1 cellular context compared by ENCODE assay signal in genomic region chr3:62238003-62238402, GRCh38.
TF ChIP-seq lines count a peak whose summit lies in the region.

No MANE protein-coding gene starts in this region.

TF ChIP-seq in GM12878, 131 proteins besides CTCF, POLR2A, EP300 and RAD21 (continued from another document and continues in another):
- TF ChIP-seq POU2F2 (IDR thresholded peaks at IDR 0.05; ENCODE audit: borderline replicate concordance, low read depth, low read length) (no peak), PBX3 (IDR thresholded peaks at IDR 0.05; ENCODE audit: insufficient replicate concordance, low read depth, low read length) (no peak), BMI1 (IDR thresholded peaks at IDR 0.05; ENCODE audit: borderline replicate concordance) (peak; percentile 35; the same call in 1 of the 2 replicates), SMAD5 (IDR thresholded peaks at IDR 0.05; ENCODE audit: low read depth) (no peak), RELB (IDR thresholded peaks at IDR 0.05; ENCODE audit: low read depth) (peak; percentile 34; the same call in 1 of the 2 replicates), RCOR1 (conservative IDR thresholded peaks at IDR 0.05; ENCODE audit: low read depth, low read length) (no peak), ZNF622 (IDR thresholded peaks at IDR 0.05) (no peak), KLF5 (IDR thresholded peaks at IDR 0.05; ENCODE audit: partially characterized antibody) (no peak), CBFB (IDR thresholded peaks at IDR 0.05; ENCODE audit: low read depth) (no peak), ESRRA (IDR thresholded peaks at IDR 0.05; ENCODE audit: low read length) (no peak), CHD1 (IDR thresholded peaks at IDR 0.05; ENCODE audit: low read depth, low read length) (no peak), CREB1 (IDR thresholded peaks at IDR 0.05; ENCODE audit: low read depth) (no peak), PML (IDR thresholded peaks at IDR 0.05; ENCODE audit: low read length) (no peak), EED (IDR thresholded peaks at IDR 0.05; ENCODE audit: low read depth) (no peak), SMARCA5 (IDR thresholded peaks at IDR 0.05) (0 out of 2 replicates have a peak, but pooled peaks have one; percentile 5), MTA2 (IDR thresholded peaks at IDR 0.05; ENCODE audit: low read depth) (0 out of 2 replicates have a peak, but pooled peaks have one; percentile 16), ETV6 (conservative IDR thresholded peaks at IDR 0.05 in 1 of 2, IDR thresholded peaks at IDR 0.05 in 1 of 2; ENCODE audit: borderline replicate concordance in 1 of 2, low read depth in 1 of 2) (no peak; a peak in 1 of 4 replicates), ZBTB4 (CRISPR knock-in tag; IDR thresholded peaks at IDR 0.05) (no peak), SUZ12 (IDR thresholded peaks at IDR 0.05; ENCODE audit: unreplicated experiment) (no peak), HCFC1 (IDR thresholded peaks at IDR 0.05; ENCODE audit: low read length) (no peak), IRF4 (IDR thresholded peaks at IDR 0.05; ENCODE audit: low read depth, low read length) (no peak), IKZF2 (IDR thresholded peaks at IDR 0.05) (peak; percentile 56 to 58), ZBED1 (IDR thresholded peaks at IDR 0.05; ENCODE audit: borderline replicate concordance) (no peak), CBX5 (IDR thresholded peaks at IDR 0.05; ENCODE audit: low read depth) (no peak), FOXK2 (IDR thresholded peaks at IDR 0.05) (no peak), TAF1 (IDR thresholded peaks at IDR 0.05; ENCODE audit: borderline replicate concordance, low read depth, low read length) (no peak), ZZZ3 (IDR thresholded peaks at IDR 0.05; ENCODE audit: control insufficient read depth, insufficient read length, low read depth) (no peak), ZNF207 (IDR thresholded peaks at IDR 0.05; ENCODE audit: borderline replicate concordance) (no peak), ZNF274 (IDR thresholded peaks at IDR 0.05; ENCODE audit: insufficient read depth, insufficient read length) (no peak), JUNB (IDR thresholded peaks at IDR 0.05) (peak; percentile 66), MYB (IDR thresholded peaks at IDR 0.05; ENCODE audit: borderline replicate concordance, low read depth, low read length) (no peak), SREBF1 (IDR thresholded peaks at IDR 0.05; ENCODE audit: low read length) (no peak), TCF7 (IDR thresholded peaks at IDR 0.05; ENCODE audit: borderline replicate concordance) (no peak), RAD51 (IDR thresholded peaks at IDR 0.05) (no peak), EGR1 (IDR thresholded peaks at IDR 0.05; ENCODE audit: borderline replicate concordance in 1 of 2, low read depth in 2 of 2, low read length in 2 of 2) (no peak), YY1 (IDR thresholded peaks at IDR 0.05; ENCODE audit: low read depth, low read length) (no peak), ZNF217 (IDR thresholded peaks at IDR 0.05) (no peak), NRF1 (conservative IDR thresholded peaks at IDR 0.05; ENCODE audit: low read depth, low read length) (no peak), TARDBP (IDR thresholded peaks at IDR 0.05; ENCODE audit: borderline replicate concordance) (no peak)
- TF ChIP-seq, protein P1, sequence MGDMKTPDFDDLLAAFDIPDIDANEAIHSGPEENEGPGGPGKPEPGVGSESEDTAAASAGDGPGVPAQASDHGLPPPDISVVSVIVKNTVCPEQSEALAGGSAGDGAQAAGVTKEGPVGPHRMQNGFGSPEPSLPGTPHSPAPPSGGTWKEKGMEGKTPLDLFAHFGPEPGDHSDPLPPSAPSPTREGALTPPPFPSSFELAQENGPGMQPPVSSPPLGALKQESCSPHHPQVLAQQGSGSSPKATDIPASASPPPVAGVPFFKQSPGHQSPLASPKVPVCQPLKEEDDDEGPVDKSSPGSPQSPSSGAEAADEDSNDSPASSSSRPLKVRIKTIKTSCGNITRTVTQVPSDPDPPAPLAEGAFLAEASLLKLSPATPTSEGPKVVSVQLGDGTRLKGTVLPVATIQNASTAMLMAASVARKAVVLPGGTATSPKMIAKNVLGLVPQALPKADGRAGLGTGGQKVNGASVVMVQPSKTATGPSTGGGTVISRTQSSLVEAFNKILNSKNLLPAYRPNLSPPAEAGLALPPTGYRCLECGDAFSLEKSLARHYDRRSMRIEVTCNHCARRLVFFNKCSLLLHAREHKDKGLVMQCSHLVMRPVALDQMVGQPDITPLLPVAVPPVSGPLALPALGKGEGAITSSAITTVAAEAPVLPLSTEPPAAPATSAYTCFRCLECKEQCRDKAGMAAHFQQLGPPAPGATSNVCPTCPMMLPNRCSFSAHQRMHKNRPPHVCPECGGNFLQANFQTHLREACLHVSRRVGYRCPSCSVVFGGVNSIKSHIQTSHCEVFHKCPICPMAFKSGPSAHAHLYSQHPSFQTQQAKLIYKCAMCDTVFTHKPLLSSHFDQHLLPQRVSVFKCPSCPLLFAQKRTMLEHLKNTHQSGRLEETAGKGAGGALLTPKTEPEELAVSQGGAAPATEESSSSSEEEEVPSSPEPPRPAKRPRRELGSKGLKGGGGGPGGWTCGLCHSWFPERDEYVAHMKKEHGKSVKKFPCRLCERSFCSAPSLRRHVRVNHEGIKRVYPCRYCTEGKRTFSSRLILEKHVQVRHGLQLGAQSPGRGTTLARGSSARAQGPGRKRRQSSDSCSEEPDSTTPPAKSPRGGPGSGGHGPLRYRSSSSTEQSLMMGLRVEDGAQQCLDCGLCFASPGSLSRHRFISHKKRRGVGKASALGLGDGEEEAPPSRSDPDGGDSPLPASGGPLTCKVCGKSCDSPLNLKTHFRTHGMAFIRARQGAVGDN (IDR thresholded peaks at IDR 0.05): no peak
- TF ChIP-seq, protein P2, sequence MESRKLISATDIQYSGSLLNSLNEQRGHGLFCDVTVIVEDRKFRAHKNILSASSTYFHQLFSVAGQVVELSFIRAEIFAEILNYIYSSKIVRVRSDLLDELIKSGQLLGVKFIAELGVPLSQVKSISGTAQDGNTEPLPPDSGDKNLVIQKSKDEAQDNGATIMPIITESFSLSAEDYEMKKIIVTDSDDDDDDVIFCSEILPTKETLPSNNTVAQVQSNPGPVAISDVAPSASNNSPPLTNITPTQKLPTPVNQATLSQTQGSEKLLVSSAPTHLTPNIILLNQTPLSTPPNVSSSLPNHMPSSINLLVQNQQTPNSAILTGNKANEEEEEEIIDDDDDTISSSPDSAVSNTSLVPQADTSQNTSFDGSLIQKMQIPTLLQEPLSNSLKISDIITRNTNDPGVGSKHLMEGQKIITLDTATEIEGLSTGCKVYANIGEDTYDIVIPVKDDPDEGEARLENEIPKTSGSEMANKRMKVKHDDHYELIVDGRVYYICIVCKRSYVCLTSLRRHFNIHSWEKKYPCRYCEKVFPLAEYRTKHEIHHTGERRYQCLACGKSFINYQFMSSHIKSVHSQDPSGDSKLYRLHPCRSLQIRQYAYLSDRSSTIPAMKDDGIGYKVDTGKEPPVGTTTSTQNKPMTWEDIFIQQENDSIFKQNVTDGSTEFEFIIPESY (IDR thresholded peaks at IDR 0.05): no peak
- TF ChIP-seq, protein P3, sequence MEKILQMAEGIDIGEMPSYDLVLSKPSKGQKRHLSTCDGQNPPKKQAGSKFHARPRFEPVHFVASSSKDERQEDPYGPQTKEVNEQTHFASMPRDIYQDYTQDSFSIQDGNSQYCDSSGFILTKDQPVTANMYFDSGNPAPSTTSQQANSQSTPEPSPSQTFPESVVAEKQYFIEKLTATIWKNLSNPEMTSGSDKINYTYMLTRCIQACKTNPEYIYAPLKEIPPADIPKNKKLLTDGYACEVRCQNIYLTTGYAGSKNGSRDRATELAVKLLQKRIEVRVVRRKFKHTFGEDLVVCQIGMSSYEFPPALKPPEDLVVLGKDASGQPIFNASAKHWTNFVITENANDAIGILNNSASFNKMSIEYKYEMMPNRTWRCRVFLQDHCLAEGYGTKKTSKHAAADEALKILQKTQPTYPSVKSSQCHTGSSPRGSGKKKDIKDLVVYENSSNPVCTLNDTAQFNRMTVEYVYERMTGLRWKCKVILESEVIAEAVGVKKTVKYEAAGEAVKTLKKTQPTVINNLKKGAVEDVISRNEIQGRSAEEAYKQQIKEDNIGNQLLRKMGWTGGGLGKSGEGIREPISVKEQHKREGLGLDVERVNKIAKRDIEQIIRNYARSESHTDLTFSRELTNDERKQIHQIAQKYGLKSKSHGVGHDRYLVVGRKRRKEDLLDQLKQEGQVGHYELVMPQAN (conservative IDR thresholded peaks at IDR 0.05): no peak
- TF ChIP-seq, protein P4, sequence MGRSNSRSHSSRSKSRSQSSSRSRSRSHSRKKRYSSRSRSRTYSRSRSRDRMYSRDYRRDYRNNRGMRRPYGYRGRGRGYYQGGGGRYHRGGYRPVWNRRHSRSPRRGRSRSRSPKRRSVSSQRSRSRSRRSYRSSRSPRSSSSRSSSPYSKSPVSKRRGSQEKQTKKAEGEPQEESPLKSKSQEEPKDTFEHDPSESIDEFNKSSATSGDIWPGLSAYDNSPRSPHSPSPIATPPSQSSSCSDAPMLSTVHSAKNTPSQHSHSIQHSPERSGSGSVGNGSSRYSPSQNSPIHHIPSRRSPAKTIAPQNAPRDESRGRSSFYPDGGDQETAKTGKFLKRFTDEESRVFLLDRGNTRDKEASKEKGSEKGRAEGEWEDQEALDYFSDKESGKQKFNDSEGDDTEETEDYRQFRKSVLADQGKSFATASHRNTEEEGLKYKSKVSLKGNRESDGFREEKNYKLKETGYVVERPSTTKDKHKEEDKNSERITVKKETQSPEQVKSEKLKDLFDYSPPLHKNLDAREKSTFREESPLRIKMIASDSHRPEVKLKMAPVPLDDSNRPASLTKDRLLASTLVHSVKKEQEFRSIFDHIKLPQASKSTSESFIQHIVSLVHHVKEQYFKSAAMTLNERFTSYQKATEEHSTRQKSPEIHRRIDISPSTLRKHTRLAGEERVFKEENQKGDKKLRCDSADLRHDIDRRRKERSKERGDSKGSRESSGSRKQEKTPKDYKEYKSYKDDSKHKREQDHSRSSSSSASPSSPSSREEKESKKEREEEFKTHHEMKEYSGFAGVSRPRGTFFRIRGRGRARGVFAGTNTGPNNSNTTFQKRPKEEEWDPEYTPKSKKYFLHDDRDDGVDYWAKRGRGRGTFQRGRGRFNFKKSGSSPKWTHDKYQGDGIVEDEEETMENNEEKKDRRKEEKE (IDR thresholded peaks at IDR 0.05): no peak
- TF ChIP-seq, protein P5, sequence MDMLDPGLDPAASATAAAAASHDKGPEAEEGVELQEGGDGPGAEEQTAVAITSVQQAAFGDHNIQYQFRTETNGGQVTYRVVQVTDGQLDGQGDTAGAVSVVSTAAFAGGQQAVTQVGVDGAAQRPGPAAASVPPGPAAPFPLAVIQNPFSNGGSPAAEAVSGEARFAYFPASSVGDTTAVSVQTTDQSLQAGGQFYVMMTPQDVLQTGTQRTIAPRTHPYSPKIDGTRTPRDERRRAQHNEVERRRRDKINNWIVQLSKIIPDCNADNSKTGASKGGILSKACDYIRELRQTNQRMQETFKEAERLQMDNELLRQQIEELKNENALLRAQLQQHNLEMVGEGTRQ (IDR thresholded peaks at IDR 0.05; ENCODE audit: borderline replicate concordance, low read depth, low read length): no peak
- TF ChIP-seq, protein P6, sequence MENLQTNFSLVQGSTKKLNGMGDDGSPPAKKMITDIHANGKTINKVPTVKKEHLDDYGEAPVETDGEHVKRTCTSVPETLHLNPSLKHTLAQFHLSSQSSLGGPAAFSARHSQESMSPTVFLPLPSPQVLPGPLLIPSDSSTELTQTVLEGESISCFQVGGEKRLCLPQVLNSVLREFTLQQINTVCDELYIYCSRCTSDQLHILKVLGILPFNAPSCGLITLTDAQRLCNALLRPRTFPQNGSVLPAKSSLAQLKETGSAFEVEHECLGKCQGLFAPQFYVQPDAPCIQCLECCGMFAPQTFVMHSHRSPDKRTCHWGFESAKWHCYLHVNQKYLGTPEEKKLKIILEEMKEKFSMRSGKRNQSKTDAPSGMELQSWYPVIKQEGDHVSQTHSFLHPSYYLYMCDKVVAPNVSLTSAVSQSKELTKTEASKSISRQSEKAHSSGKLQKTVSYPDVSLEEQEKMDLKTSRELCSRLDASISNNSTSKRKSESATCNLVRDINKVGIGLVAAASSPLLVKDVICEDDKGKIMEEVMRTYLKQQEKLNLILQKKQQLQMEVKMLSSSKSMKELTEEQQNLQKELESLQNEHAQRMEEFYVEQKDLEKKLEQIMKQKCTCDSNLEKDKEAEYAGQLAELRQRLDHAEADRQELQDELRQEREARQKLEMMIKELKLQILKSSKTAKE (IDR thresholded peaks at IDR 0.05; ENCODE audit: low read depth, poor library complexity, severe bottlenecking): no peak
